ENCODE assay signal across 9 cellular contexts in the genomic region with DNA sequence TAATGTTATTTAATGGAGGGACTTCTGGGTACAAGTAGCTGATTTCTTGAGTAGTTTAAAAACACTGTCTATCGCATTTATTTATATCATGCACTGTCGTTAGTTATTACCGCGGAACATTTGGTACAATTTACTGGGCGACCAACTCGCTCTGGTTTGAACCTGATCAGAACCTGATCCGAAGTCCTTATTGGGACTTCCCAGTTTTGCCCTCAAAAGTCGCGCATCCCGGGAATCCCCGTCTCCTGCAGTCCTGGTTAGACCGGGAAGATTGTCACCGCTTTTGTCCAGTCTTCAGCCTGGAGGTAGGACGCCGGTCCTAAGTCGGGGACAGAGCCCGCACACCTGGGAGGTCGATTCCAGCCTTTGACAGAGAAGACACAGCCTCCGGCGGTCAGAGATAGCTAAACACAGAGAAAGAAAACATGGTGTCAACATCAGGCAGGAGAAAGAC. TPM values are rescaled to one million over a fixed set of nuclear protein-coding genes. Genes with fewer than 3 reads are reported as not detected.
DNase-seq lines count a peak whose midpoint lies in the region; ATAC-seq and TF ChIP-seq lines count a peak whose summit lies in the region.
"Had no signal": no experiment of that assay in that cellular context is flagged by ENCODE, and none has a peak within 500 bp of the region (broad histone marks: within the 10 kb centered on the region; RNA-seq: fewer than 3 reads in every experiment).

No MANE protein-coding gene starts in this region.

- H3K9me3 ChIP-seq in endodermal cell (ENCODE audit: control insufficient read depth, low read length) (no peaks in the 10 kb centered on the region), mucosa of descending colon (no peaks in the 10 kb centered on the region), thyroid gland (no peaks in the 10 kb centered on the region)

- peak overlapping the region; percentile 87 for H3K4me3 Mint-ChIP-seq in endodermal cell

- H3K9ac ChIP-seq in endodermal cell (ENCODE audit: extremely low read depth, low read length, poor library complexity, severe bottlenecking): peak overlapping the region; percentile 85

- no peaks in the 10 kb centered on the region for H3K4me1 ChIP-seq in endodermal cell (ENCODE audit: control insufficient read depth, insufficient read depth, low read length)
- no peaks in the 10 kb centered on the region for H3K4me1 ChIP-seq in mucosa of descending colon (ENCODE audit: low read depth)
- H3K4me1 ChIP-seq in thyroid gland: peaks cover 24 to 37% of the 10 kb centered on the region in 2 donors

- no peaks in the 10 kb centered on the region for H3K27me3 ChIP-seq in endodermal cell (ENCODE audit: control insufficient read depth, insufficient read depth, low read length, poor library complexity, severe bottlenecking)
- H3K27me3 ChIP-seq in thyroid gland: no peaks in the 10 kb centered on the region

- H3K4me1 Mint-ChIP-seq in endodermal cell: peaks cover 17% of the 10 kb centered on the region

- 1 to 2% methylated on average over 20 of the region's 20 CpGs for WGBS in endodermal cell (ENCODE audit: insufficient coverage in 1 of 2, insufficient read length in 1 of 2), 2 experiments
- WGBS in thyroid gland, 2 donors: 2% methylated on average over 20 of the region's 20 CpGs

- peaks cover 5% of the 10 kb centered on the region for H3K27me3 Mint-ChIP-seq in endodermal cell (ENCODE audit: insufficient read depth)

- peak overlapping the region; percentile 95 for H3K4me3 ChIP-seq in endodermal cell (ENCODE audit: low read length)
- peak overlapping the region; percentile 61 for H3K4me3 ChIP-seq in mucosa of descending colon
- H3K4me3 ChIP-seq in thyroid gland (replicated peaks in 1 of 3): peak overlapping the region; percentile 37 to 75 (median 59)

- H3K27ac ChIP-seq in endodermal cell (ENCODE audit: low read depth, low read length) (no peak overlapping the region), thyroid gland (peak overlapping the region; percentile 86 to 99 (median 95))

- no peak for TF ChIP-seq POLR2A in thyroid gland (IDR thresholded peaks at IDR 0.05)

- H3K36me3 ChIP-seq in endodermal cell (ENCODE audit: control insufficient read depth, insufficient read depth, low read length): peaks cover 9% of the 10 kb centered on the region
- no peaks in the 10 kb centered on the region for H3K36me3 ChIP-seq in mucosa of descending colon (ENCODE audit: low read depth)
- peaks cover 6 to 11% of the 10 kb centered on the region in 2 donors for H3K36me3 ChIP-seq in thyroid gland

- TF ChIP-seq CTCF in endodermal cell (conservative IDR thresholded peaks at IDR 0.05) (no peak), mucosa of descending colon (IDR thresholded peaks at IDR 0.05) (no peak), thyroid gland (IDR thresholded peaks at IDR 0.05) (no peak)

- peak overlapping the region; percentile 98 for H3K27ac Mint-ChIP-seq in endodermal cell

- peaks cover 15% of the 10 kb centered on the region for H3K36me3 Mint-ChIP-seq in endodermal cell (ENCODE audit: low read depth)

- DNase-seq in Daoy (ENCODE audit: low read depth) (peak; percentile 18), UCSD-AML1 (lab: John Stamatoyannopoulos, UW; ENCODE audit: unreplicated experiment) (peak; percentile 28), endodermal cell (peak; percentile 69), mucosa of descending colon (peak; percentile 52 to 65 (median 56)), thyroid gland (peak; percentile 46 to 53), DMS79 (lab: John Stamatoyannopoulos, UW) (no peak)

- H3K9me3 Mint-ChIP-seq in endodermal cell: no peaks in the 10 kb centered on the region

- intact Hi-C loops in mucosa of descending colon (cut with DNase I, micrococcal nuclease) (no loop called here), thyroid gland (cut with DNase I) (loop anchor here (5.0 kb wide), 1 partner anchor 35 kb away; a partner anchor contains a TSS)

- ATAC-seq in HG03045 (IDR thresholded peaks at IDR 0.05; ENCODE audit: unreplicated experiment) (peak; percentile 8), mucosa of descending colon (peak; percentile 15), HG03520 (IDR thresholded peaks at IDR 0.05; ENCODE audit: unreplicated experiment) (no peak)

RNA-seq across cellular contexts. Expression of a gene that starts 0.7 kb away (rescaled TPM):
- total RNA-seq in Daoy (2014; rRNA removed; shearing (Covaris generic)): 13.9 and 15.7 TPM in 2 replicates
- total RNA-seq in endodermal cell (10 to 100 TPM; 13.6 to 13.9 TPM), mucosa of descending colon (10 to 100 TPM; 25.5 to 33.5 (median 26.3) TPM), thyroid gland (100 to 1,000 TPM in 3 of 4 donors, 10 to 100 TPM in 1; 89.2 to 204 (median 173) TPM)
- polyA plus RNA-seq in endodermal cell (2013, experiment 1 of 2): 12.8 TPM
- polyA plus RNA-seq in endodermal cell (2013, experiment 2 of 2): 12.2 TPM

RNA-seq across cellular contexts. Expression of a gene that starts 34.4 kb away (rescaled TPM):
- total RNA-seq in Daoy (2014; rRNA removed; shearing (Covaris generic)): 15.6 and 21.6 TPM in 2 replicates
- total RNA-seq in endodermal cell (10 to 100 TPM; 12.7 to 14.3 TPM), mucosa of descending colon (10 to 100 TPM; 40.5 to 57.1 (median 56.0) TPM), thyroid gland (100 to 1,000 TPM; 144 to 164 (median 155) TPM)
- 23.1 TPM for polyA plus RNA-seq in endodermal cell (2013, experiment 1 of 2)
- 21.1 TPM for polyA plus RNA-seq in endodermal cell (2013, experiment 2 of 2)

RNA-seq across cellular contexts. Expression of a gene that starts 44.3 kb away (rescaled TPM):
- not detected in 2 replicates for total RNA-seq in Daoy (2014; rRNA removed; shearing (Covaris generic))
- total RNA-seq in endodermal cell (not detected), mucosa of descending colon (not detected), thyroid gland (not detected)
- polyA plus RNA-seq in endodermal cell (2013, experiment 1 of 2): not detected
- polyA plus RNA-seq in endodermal cell (2013, experiment 2 of 2): not detected
- total RNA-seq: T-helper 2 cell treated with Interferon-gamma antibody and Interleukin-4, amounts not matched to agents 100 ng/mL and 5 ng/mL, for 36 hours had no signal
